ENCODE assay signal across 10 cellular contexts in the genomic region with DNA sequence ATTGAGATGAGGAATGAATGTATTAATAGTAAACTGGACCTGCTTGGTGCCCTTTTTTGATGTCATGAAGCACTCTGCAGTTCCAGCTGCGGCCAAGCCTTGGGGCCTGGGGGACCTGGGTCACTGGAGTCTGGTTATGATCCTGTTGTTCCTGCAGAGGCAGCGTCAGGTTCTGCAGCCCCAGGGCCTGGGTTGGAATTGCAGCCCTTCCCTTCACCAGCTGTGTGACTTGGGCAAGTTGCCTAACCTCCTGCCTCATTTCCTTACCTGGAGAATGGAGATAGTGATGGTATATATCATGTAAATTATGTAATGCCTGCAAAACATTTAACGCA. TPM values are rescaled to one million over a fixed set of nuclear protein-coding genes. Genes with fewer than 3 reads are reported as not detected.
A peak's percentile ranks its signal among the peaks of the same experiment; 100 is the strongest.
DNase-seq lines count a peak whose midpoint lies in the region; ATAC-seq and TF ChIP-seq lines count a peak whose summit lies in the region.
"Had no signal": no experiment of that assay in that cellular context is flagged by ENCODE, and none has a peak within 500 bp of the region (broad histone marks: within the 10 kb centered on the region; RNA-seq: fewer than 3 reads in every experiment).

No MANE protein-coding gene starts in this region.

- peaks cover 13% of the 10 kb centered on the region for H3K4me1 Mint-ChIP-seq in activated CD4-positive, alpha-beta T cell treated with anti-CD3 and anti-CD28 coated beads, Interleukin-2, amount 10 ng/mL, durations not matched to agents 24 days and 14 days

- H3K4me1 ChIP-seq in hepatocyte (ENCODE audit: insufficient read depth) = no peaks in the 10 kb centered on the region
- peaks cover 7% of the 10 kb centered on the region for H3K4me1 ChIP-seq in lower lobe of right lung

- H3K27me3 ChIP-seq in hepatocyte = no peaks in the 10 kb centered on the region
- H3K27me3 ChIP-seq in lower lobe of right lung (ENCODE audit: low read depth) = no peaks in the 10 kb centered on the region

- peak; percentile 64 for DNase-seq in activated CD4-positive, alpha-beta T cell treated with anti-CD3 and anti-CD28 coated beads, Interleukin-2, amount 10 ng/mL, durations not matched to agents 24 days and 14 days
- DNase-seq in activated CD4-positive, alpha-beta T cell treated with anti-CD3 and anti-CD28 coated beads for 1 hour = no peak
- DNase-seq in OCI-M1 (lab: John Stamatoyannopoulos, UW) = peak; percentile 33
- no peak for DNase-seq in hepatocyte (ENCODE audit: low spot score)
- DNase-seq in lower lobe of right lung = no peak
- no peak for DNase-seq in NCI-H1048 (lab: John Stamatoyannopoulos, UW)
- DNase-seq: NCI-H524 treated with DMSO at 0.1 percent for 48 hours had no signal

- 79% methylated on average over 3 of the region's 3 CpGs for WGBS in hepatocyte (ENCODE audit: low lambda C conversion rate, missing lambda C conversion rate)

- peak overlapping the region; percentile 70 for H2AFZ ChIP-seq in hepatocyte

- H3K4me3 ChIP-seq in hepatocyte (no peak overlapping the region), lower lobe of right lung (no peak overlapping the region)

- no peak overlapping the region for H3K27ac Mint-ChIP-seq in activated CD4-positive, alpha-beta T cell treated with anti-CD3 and anti-CD28 coated beads, Interleukin-2, amount 10 ng/mL, durations not matched to agents 24 days and 14 days

- H3K9me3 ChIP-seq in hepatocyte (ENCODE audit: low read depth) = no peaks in the 10 kb centered on the region
- no peaks in the 10 kb centered on the region for H3K9me3 ChIP-seq in lower lobe of right lung

- no peaks in the 10 kb centered on the region for H3K9me2 ChIP-seq in hepatocyte (replicated peaks; ENCODE audit: insufficient read depth)

- ATAC-seq in lower lobe of right lung (no peak), GM21423 (IDR thresholded peaks at IDR 0.05; ENCODE audit: unreplicated experiment) (no peak)

- H3K27me3 Mint-ChIP-seq in activated CD4-positive, alpha-beta T cell treated with anti-CD3 and anti-CD28 coated beads, Interleukin-2, amount 10 ng/mL, durations not matched to agents 24 days and 14 days = no peaks in the 10 kb centered on the region

- H3K4me3 Mint-ChIP-seq in activated CD4-positive, alpha-beta T cell treated with anti-CD3 and anti-CD28 coated beads, Interleukin-2, amount 10 ng/mL, durations not matched to agents 24 days and 14 days = no peak overlapping the region
- H3K4me3 Mint-ChIP-seq: activated naive CD4-positive, alpha-beta T cell treated with anti-CD3 and anti-CD28 coated beads for 36 hours had no signal

- TF ChIP-seq CTCF in hepatocyte (IDR thresholded peaks at IDR 0.05; ENCODE audit: poor library complexity) = no peak
- no peak for TF ChIP-seq CTCF in lower lobe of right lung (IDR thresholded peaks at IDR 0.05)

- intact Hi-C loops in activated CD4-positive, alpha-beta T cell treated with anti-CD3 and anti-CD28 coated beads, Interleukin-2, amount 10 ng/mL, durations not matched to agents 24 days and 14 days (cut with micrococcal nuclease) = loop anchor here (2.0 to 5.0 kb wide), 6 partner anchors 52 to 424 kb away; no protein-coding TSS in a partner anchor
- intact Hi-C loops in lower lobe of right lung (cut with DNase I) = loop anchor here (5.0 kb wide), 1 partner anchor 423 kb away; no protein-coding TSS in a partner anchor

- peaks cover 4% of the 10 kb centered on the region for H3K36me3 Mint-ChIP-seq in activated CD4-positive, alpha-beta T cell treated with anti-CD3 and anti-CD28 coated beads, Interleukin-2, amount 10 ng/mL, durations not matched to agents 24 days and 14 days (ENCODE audit: low read depth)

- H3K36me3 ChIP-seq in hepatocyte (replicated peaks; ENCODE audit: insufficient read depth, low read depth) (no peaks in the 10 kb centered on the region), lower lobe of right lung (no peaks in the 10 kb centered on the region)

- H3K79me2 ChIP-seq in hepatocyte = no peaks in the 10 kb centered on the region

- H3K9me3 Mint-ChIP-seq in activated CD4-positive, alpha-beta T cell treated with anti-CD3 and anti-CD28 coated beads, Interleukin-2, amount 10 ng/mL, durations not matched to agents 24 days and 14 days = no peaks in the 10 kb centered on the region

- no peaks in the 10 kb centered on the region for H4K20me1 ChIP-seq in hepatocyte (ENCODE audit: insufficient read depth, poor library complexity, severe bottlenecking)

- H3K27ac ChIP-seq in hepatocyte (no peak overlapping the region), temporal lobe (ENCODE audit: low read depth, low read length) (peak overlapping the region; percentile 94), lower lobe of right lung (no peak overlapping the region)

- no peak overlapping the region for H3K4me2 ChIP-seq in hepatocyte

RNA-seq across cellular contexts. Expression of gene ATP5PO, which starts 9.1 kb away (rescaled TPM):
- 172 and 194 TPM in 2 replicates for total RNA-seq in activated CD4-positive, alpha-beta T cell treated with anti-CD3 and anti-CD28 coated beads, Interleukin-2, amount 10 ng/mL, durations not matched to agents 24 days and 14 days
- total RNA-seq in hepatocyte (208 and 215 TPM in 2 replicates), temporal lobe (139 TPM), lower lobe of right lung (100 TPM)
- polyA plus RNA-seq in hepatocyte = 311 and 354 TPM in 2 replicates

Comparison
In these comparisons a context has a peak if more than half of its experiments do, and no peak if none do; other contexts are left out.
1. DNase-seq: peak in activated CD4-positive, alpha-beta T cell treated with anti-CD3 and anti-CD28 coated beads, Interleukin-2, amount 10 ng/mL, durations not matched to agents 24 days and 14 days (single experiment) and OCI-M1 (single experiment); none in activated CD4-positive, alpha-beta T cell treated with anti-CD3 and anti-CD28 coated beads for 1 hour (single experiment), hepatocyte (single experiment), lower lobe of right lung (single experiment) and NCI-H1048 (single experiment).